In the genomic region with DNA sequence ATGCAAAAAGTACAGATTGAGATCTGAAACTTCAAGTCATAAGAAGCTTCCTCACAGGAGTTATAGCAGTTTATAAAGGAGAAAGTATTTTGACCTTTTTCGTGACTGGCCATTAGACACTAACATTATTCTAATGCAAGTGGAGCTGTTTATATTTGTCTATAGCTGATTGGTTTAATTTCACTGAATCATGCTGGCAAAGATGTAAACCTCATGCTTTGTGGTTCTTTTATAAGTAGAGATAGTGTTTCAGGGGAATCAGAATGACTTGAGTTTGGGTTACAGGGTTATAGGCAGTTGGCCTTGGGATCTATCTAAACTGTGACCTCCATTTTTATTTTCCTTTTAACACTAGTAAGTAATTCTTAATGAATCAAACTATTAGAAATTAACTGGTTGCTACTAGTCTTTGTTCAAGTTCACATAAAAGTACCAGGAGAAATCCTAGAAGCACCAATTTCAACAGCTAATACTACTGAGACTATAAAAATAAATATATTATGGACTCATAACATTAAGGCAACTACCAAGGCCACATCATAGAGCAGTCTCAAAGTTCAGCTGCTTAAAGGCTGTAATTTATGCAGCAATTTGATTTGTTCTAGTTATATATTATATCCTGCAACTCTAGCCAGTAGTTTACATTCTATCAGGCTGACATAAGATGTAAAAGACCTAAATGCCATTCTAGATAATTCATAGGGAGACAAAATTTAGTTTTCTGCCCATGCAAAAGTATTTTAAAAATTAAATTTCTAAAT, we compare ENCODE assay signal across 16 cellular contexts.
DNase-seq lines count a peak whose midpoint lies in the region; ATAC-seq, FAIRE-seq and TF ChIP-seq lines count a peak whose summit lies in the region.
"Had no signal": no experiment of that assay in that cellular context is flagged by ENCODE, and none has a peak within 500 bp of the region (broad histone marks: within the 10 kb centered on the region; RNA-seq: fewer than 3 reads in every experiment).

No MANE protein-coding gene starts in this region.

- H3K27me3 Mint-ChIP-seq in astrocyte (ENCODE audit: low read depth, unreplicated experiment) = no peaks in the 10 kb centered on the region
- H3K27me3 Mint-ChIP-seq: activated CD4-positive, alpha-beta memory T cell treated with anti-CD3 and anti-CD28 coated beads for 36 hours; activated T-helper 17 cell treated with anti-CD3 and anti-CD28 coated beads, Interleukin-2, amount 50 U/mL, for 72 hours had no signal

- DNase-seq in AG10803 (ENCODE audit: low read depth) = peak; percentile 11
- DNase-seq in HFF-Myc (ENCODE audit: extremely low read depth, low read depth) = peak; percentile 17
- peak; percentile 61 for DNase-seq in astrocyte (ENCODE audit: low read depth)
- DNase-seq in kidney tubule cell (ENCODE audit: low spot score) = peak; percentile 38
- DNase-seq in heart left ventricle = no peak
- no peak for DNase-seq in NCI-H2029 (lab: John Stamatoyannopoulos, UW)
- no peak for DNase-seq in NCI-H2029 treated with DMSO at 0.1 percent for 48 hours (lab: John Stamatoyannopoulos, UW)
- DNase-seq: activated CD4-positive, alpha-beta memory T cell treated with anti-CD3 and anti-CD28 coated beads for 36 hours; aorta; C1 segment of cervical spinal cord; dermis blood vessel endothelial cell; GOT3 had no signal

- H3K4me3 Mint-ChIP-seq in astrocyte (ENCODE audit: unreplicated experiment) = no peak overlapping the region
- H3K4me3 Mint-ChIP-seq: activated CD4-positive, alpha-beta memory T cell treated with anti-CD3 and anti-CD28 coated beads for 36 hours; activated T-helper 17 cell treated with anti-CD3 and anti-CD28 coated beads, Interleukin-2, amount 50 U/mL, for 72 hours had no signal

- WGBS in heart left ventricle, 4 donors = 89 to 99% (median 95%) methylated on average over 1 of the region's 1 CpG

- H3K27ac Mint-ChIP-seq in astrocyte (ENCODE audit: unreplicated experiment) = no peak overlapping the region
- H3K27ac Mint-ChIP-seq: activated CD4-positive, alpha-beta memory T cell treated with anti-CD3 and anti-CD28 coated beads for 36 hours had no signal

- no peaks in the 10 kb centered on the region for H3K27me3 ChIP-seq in astrocyte (ENCODE audit: insufficient read depth, low read length)
- H3K27me3 ChIP-seq in heart left ventricle = no peaks in the 10 kb centered on the region
- H3K27me3 ChIP-seq: gastroesophageal sphincter had no signal

- intact Hi-C loops in heart left ventricle (cut with DNase I) = loop anchor here (2.0 to 10.0 kb wide), 9 partner anchors 85 to 1805 kb away; no protein-coding TSS in a partner anchor

- H3K36me3 ChIP-seq in astrocyte (ENCODE audit: insufficient read depth, low read length) = no peaks in the 10 kb centered on the region
- H3K36me3 ChIP-seq in heart left ventricle = no peaks in the 10 kb centered on the region
- H3K36me3 ChIP-seq: gastroesophageal sphincter had no signal

- FAIRE-seq in astrocyte (lab: Jason Lieb, UNC) = no peak

- peaks cover 16% of the 10 kb centered on the region for H3K4me1 Mint-ChIP-seq in astrocyte (ENCODE audit: low read depth, unreplicated experiment)

- no peak overlapping the region for H2AFZ ChIP-seq in astrocyte (ENCODE audit: low read depth, low read length)

- H3K4me1 ChIP-seq in astrocyte (ENCODE audit: insufficient read depth, low read length) = peaks cover 19% of the 10 kb centered on the region
- H3K4me1 ChIP-seq in heart left ventricle = peaks cover 0 to 9% (median 0%) of the 10 kb centered on the region in 12 donors

- no peak for ATAC-seq in heart left ventricle
- no peak for ATAC-seq in HG02588 (IDR thresholded peaks at IDR 0.05; ENCODE audit: unreplicated experiment)
- ATAC-seq: activated T-helper 17 cell treated with anti-CD3 and anti-CD28 coated beads, Interleukin-2, amount 50 U/mL, for 72 hours; gastroesophageal sphincter had no signal

- H3K9me3 Mint-ChIP-seq in astrocyte (ENCODE audit: unreplicated experiment) = no peaks in the 10 kb centered on the region
- H3K9me3 Mint-ChIP-seq: activated CD4-positive, alpha-beta memory T cell treated with anti-CD3 and anti-CD28 coated beads for 36 hours; activated T-helper 17 cell treated with anti-CD3 and anti-CD28 coated beads, Interleukin-2, amount 50 U/mL, for 72 hours had no signal

- TF ChIP-seq POLR2A in heart left ventricle (IDR thresholded peaks at IDR 0.05) = no peak

- no peaks in the 10 kb centered on the region for H3K9me3 ChIP-seq in astrocyte (ENCODE audit: insufficient read depth, low read depth, low read length)
- no peaks in the 10 kb centered on the region for H3K9me3 ChIP-seq in heart left ventricle
- H3K9me3 ChIP-seq: gastroesophageal sphincter had no signal

- TF ChIP-seq CTCF in AG10803 (conservative IDR thresholded peaks at IDR 0.05; ENCODE audit: low read length) (no peak), HFF-Myc (IDR thresholded peaks at IDR 0.05; ENCODE audit: low read depth, low read length, missing control alignments) (no peak), astrocyte (IDR thresholded peaks at IDR 0.05; ENCODE audit: insufficient read depth, low read depth, low read length) (no peak), heart left ventricle (IDR thresholded peaks at IDR 0.05) (no peak)

- H3K79me2 ChIP-seq in astrocyte (ENCODE audit: insufficient read depth, low read length) = no peaks in the 10 kb centered on the region

- H4K20me1 ChIP-seq in astrocyte (ENCODE audit: insufficient read depth, low read length) = no peaks in the 10 kb centered on the region

- H3K9ac ChIP-seq in astrocyte (ENCODE audit: low read length) = no peak overlapping the region

- no peaks in the 10 kb centered on the region for H3K36me3 Mint-ChIP-seq in astrocyte (ENCODE audit: low read depth, unreplicated experiment)

- H3K4me3 ChIP-seq in AG10803 (ENCODE audit: low read length) (no peak overlapping the region), HFF-Myc (replicated peaks; ENCODE audit: low read depth, low read length) (no peak overlapping the region), astrocyte (ENCODE audit: insufficient read depth, low read depth, low read length) (no peak overlapping the region), heart left ventricle (no peak overlapping the region)
- H3K4me3 ChIP-seq: gastroesophageal sphincter had no signal

- H3K4me2 ChIP-seq in astrocyte (ENCODE audit: low read length) = peak overlapping the region; percentile 26

- H3K27ac ChIP-seq in astrocyte (ENCODE audit: low read depth, low read length) (peak overlapping the region; percentile 57), heart left ventricle (no peak overlapping the region)
- H3K27ac ChIP-seq: gastroesophageal sphincter, HL-60 had no signal

Comparison
In these comparisons a context has a peak if more than half of its experiments do, and no peak if none do; other contexts are left out.
1. DNase-seq: peak in AG10803 (single experiment), HFF-Myc (single experiment), astrocyte (single experiment) and kidney tubule cell (single experiment); none in heart left ventricle (0 of 5), NCI-H2029 (single experiment) and NCI-H2029 treated with DMSO at 0.1 percent for 48 hours (single experiment).